ENCODE assay signal across 8 cellular contexts in genomic region chr4:169612869-169613859, GRCh38. TPM values are rescaled to one million over a fixed set of nuclear protein-coding genes. Genes with fewer than 3 reads are reported as not detected.
DNase-seq lines count a peak whose midpoint lies in the region; ATAC-seq, FAIRE-seq and TF ChIP-seq lines count a peak whose summit lies in the region.

No MANE protein-coding gene starts in this region.

- dilution Hi-C loops in keratinocyte (cut with MboI; ENCODE audit: extremely low pct_ligation_motif_present, low sequenced_read_pairs): no loop called here

- H3K27ac Mint-ChIP-seq in WTC11: peak overlapping the region; percentile 96
- peak overlapping the region; percentile 98 for H3K27ac Mint-ChIP-seq in central memory CD8-positive, alpha-beta T cell (ENCODE audit: low read depth)

- H3K36me3 Mint-ChIP-seq in WTC11: no peaks in the 10 kb centered on the region
- H3K36me3 Mint-ChIP-seq in central memory CD8-positive, alpha-beta T cell (ENCODE audit: insufficient read depth): peaks cover 13% of the 10 kb centered on the region

- FAIRE-seq in keratinocyte (lab: Jason Lieb, UNC): peak; percentile 80

- no peaks in the 10 kb centered on the region for H3K9me3 ChIP-seq in keratinocyte (ENCODE audit: control insufficient read depth, low read depth, low read length)

- CTCF ChIA-PET in AG04449 (lab: Yijun Ruan, JAX) (interaction anchor here (0.6 to 3.0 kb wide), 37 partner anchors 8 to 478 kb away, joined by 3 to 27 read pairs (median 5); partner anchors contain the start of genes AADAT and HPF1), WTC11 (lab: Charles Lee) (interaction anchor here (0.6 to 2.2 kb wide), 27 partner anchors 9 to 691 kb away, joined by 3 to 18 read pairs (median 5); partner anchors contain the start of genes HPF1 and MFAP3L)

- POLR2A ChIA-PET in AG04449 (lab: Yijun Ruan, JAX): interaction anchor here (1.9 kb wide), 1 partner anchor 27 kb away, joined by 4 read pairs; no protein-coding TSS in a partner anchor
- POLR2A ChIA-PET in WTC11 (lab: Charles Lee): interaction anchor here (1.1 to 1.2 kb wide), 2 partner anchors 47 to 162 kb away, joined by 3 to 5 read pairs; no protein-coding TSS in a partner anchor

- H3K27me3 ChIP-seq in keratinocyte (ENCODE audit: control insufficient read depth, extremely low read depth, insufficient read depth, low read length): no peaks in the 10 kb centered on the region

- peaks cover 18% of the 10 kb centered on the region for H3K4me1 ChIP-seq in keratinocyte (ENCODE audit: control insufficient read depth, extremely low read depth, insufficient read depth, low read length)

- H3K9ac ChIP-seq in keratinocyte (ENCODE audit: control insufficient read depth, extremely low read depth, insufficient read depth, low read length): peak overlapping the region; percentile 99

- peak; percentile 69 for TF ChIP-seq CTCF in AG04449 (IDR thresholded peaks at IDR 0.05; ENCODE audit: insufficient read depth, low read length, missing control alignments)
- TF ChIP-seq CTCF in WTC11 (IDR thresholded peaks at IDR 0.05): no peak; the same call in 1 of the 2 replicates
- peak; percentile 65 to 71 (median 71) for TF ChIP-seq CTCF in keratinocyte (optimal IDR thresholded peaks at IDR 0.05 in 1 of 3, IDR thresholded peaks at IDR 0.05 in 1 of 3, conservative IDR thresholded peaks at IDR 0.05 in 1 of 3; ENCODE audit: extremely low read depth in 1 of 3, insufficient read depth in 2 of 3, low read length in 3 of 3)

- H4K20me1 ChIP-seq in keratinocyte (ENCODE audit: control insufficient read depth, extremely low read depth, insufficient read depth, low read length): no peaks in the 10 kb centered on the region

- H3K4me1 Mint-ChIP-seq in WTC11: peaks cover 18% of the 10 kb centered on the region
- H3K4me1 Mint-ChIP-seq in central memory CD8-positive, alpha-beta T cell: peaks cover 33% of the 10 kb centered on the region

- H3K79me2 ChIP-seq in keratinocyte (ENCODE audit: control insufficient read depth, insufficient read depth, low read length): peaks cover 27% of the 10 kb centered on the region

- DNase-seq in AG04449 (ENCODE audit: low read depth, low spot score) (no peak), NCI-H2196 treated with DMSO at 0.1 percent for 48 hours (lab: John Stamatoyannopoulos, UW; ENCODE audit: unreplicated experiment) (peak; percentile 1), WTC11 (ENCODE audit: low spot score) (peak; percentile 77), keratinocyte (ENCODE audit: low read depth, low spot score) (no peak)
- DNase-seq in central memory CD8-positive, alpha-beta T cell (ENCODE audit: low spot score in 2 of 2): peak; percentile 56 to 61
- peak in 2 of 3 donors; percentile 49 to 58 for DNase-seq in stimulated activated CD4-positive, alpha-beta T cell treated with anti-CD3 and anti-CD28 coated beads, Interleukin-12 subunit alpha, Interleukin-12 subunit beta, amount 100 ng/mL, for 48 hours (ENCODE audit: low read depth in 2 of 3, low spot score in 1 of 3)

- H3K4me3 Mint-ChIP-seq in WTC11: peak overlapping the region; percentile 87
- peak overlapping the region; percentile 99 for H3K4me3 Mint-ChIP-seq in central memory CD8-positive, alpha-beta T cell

- no peaks in the 10 kb centered on the region for H3K36me3 ChIP-seq in keratinocyte (ENCODE audit: control insufficient read depth in 2 of 2, extremely low read depth in 1 of 2, insufficient read depth in 2 of 2, low read length in 2 of 2)

- peak overlapping the region; percentile 93 for H3K4me2 ChIP-seq in keratinocyte (ENCODE audit: control insufficient read depth, extremely low read depth, insufficient read depth, low read depth, low read length)

- peak; percentile 41 for ATAC-seq in GM18861 (IDR thresholded peaks at IDR 0.05; ENCODE audit: unreplicated experiment)
- peak; percentile 34 for ATAC-seq in HG03135 (IDR thresholded peaks at IDR 0.05; ENCODE audit: unreplicated experiment)
- peak; percentile 60 for ATAC-seq in WTC11
- peak; percentile 38 for ATAC-seq in central memory CD8-positive, alpha-beta T cell (replicated peaks; ENCODE audit: extremely low read depth, poor library complexity, severe bottlenecking)

- H3K9me3 Mint-ChIP-seq in WTC11: no peaks in the 10 kb centered on the region
- no peaks in the 10 kb centered on the region for H3K9me3 Mint-ChIP-seq in central memory CD8-positive, alpha-beta T cell

- peak overlapping the region; percentile 89 for H2AFZ ChIP-seq in keratinocyte (ENCODE audit: control insufficient read depth, low read length)

- H3K4me3 ChIP-seq in AG04449 (ENCODE audit: low read depth, low read length): peak overlapping the region; percentile 90
- H3K4me3 ChIP-seq in keratinocyte (ENCODE audit: control insufficient read depth in 2 of 3, extremely low read depth in 1 of 3, insufficient read depth in 2 of 3, low read depth in 1 of 3, low read length in 3 of 3): peak overlapping the region; percentile 89 to 97 (median 91)

- no peaks in the 10 kb centered on the region for H3K27me3 Mint-ChIP-seq in WTC11 (ENCODE audit: low read depth)
- H3K27me3 Mint-ChIP-seq in central memory CD8-positive, alpha-beta T cell: no peaks in the 10 kb centered on the region

- peak overlapping the region; percentile 66 for H3K27ac ChIP-seq in keratinocyte (ENCODE audit: control insufficient read depth, insufficient read depth, low read length)

- no peaks in the 10 kb centered on the region for H3K9me1 ChIP-seq in keratinocyte (ENCODE audit: control insufficient read depth, extremely low read depth, insufficient read depth, low read length)

TF ChIP-seq in WTC11, 78 proteins besides CTCF, POLR2A, EP300 and RAD21 (continues in another document):
- TF ChIP-seq, protein P1, sequence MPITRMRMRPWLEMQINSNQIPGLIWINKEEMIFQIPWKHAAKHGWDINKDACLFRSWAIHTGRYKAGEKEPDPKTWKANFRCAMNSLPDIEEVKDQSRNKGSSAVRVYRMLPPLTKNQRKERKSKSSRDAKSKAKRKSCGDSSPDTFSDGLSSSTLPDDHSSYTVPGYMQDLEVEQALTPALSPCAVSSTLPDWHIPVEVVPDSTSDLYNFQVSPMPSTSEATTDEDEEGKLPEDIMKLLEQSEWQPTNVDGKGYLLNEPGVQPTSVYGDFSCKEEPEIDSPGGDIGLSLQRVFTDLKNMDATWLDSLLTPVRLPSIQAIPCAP (CRISPR knock-in tag; IDR thresholded peaks at IDR 0.05): no peak
- TF ChIP-seq SP1 (CRISPR knock-in tag; conservative IDR thresholded peaks at IDR 0.05) (0 out of 2 replicates have a peak, but pooled peaks have one; percentile 3), ZNF317 (CRISPR knock-in tag; IDR thresholded peaks at IDR 0.05; ENCODE audit: borderline replicate concordance, low read depth) (no peak)
- TF ChIP-seq, protein P2, sequence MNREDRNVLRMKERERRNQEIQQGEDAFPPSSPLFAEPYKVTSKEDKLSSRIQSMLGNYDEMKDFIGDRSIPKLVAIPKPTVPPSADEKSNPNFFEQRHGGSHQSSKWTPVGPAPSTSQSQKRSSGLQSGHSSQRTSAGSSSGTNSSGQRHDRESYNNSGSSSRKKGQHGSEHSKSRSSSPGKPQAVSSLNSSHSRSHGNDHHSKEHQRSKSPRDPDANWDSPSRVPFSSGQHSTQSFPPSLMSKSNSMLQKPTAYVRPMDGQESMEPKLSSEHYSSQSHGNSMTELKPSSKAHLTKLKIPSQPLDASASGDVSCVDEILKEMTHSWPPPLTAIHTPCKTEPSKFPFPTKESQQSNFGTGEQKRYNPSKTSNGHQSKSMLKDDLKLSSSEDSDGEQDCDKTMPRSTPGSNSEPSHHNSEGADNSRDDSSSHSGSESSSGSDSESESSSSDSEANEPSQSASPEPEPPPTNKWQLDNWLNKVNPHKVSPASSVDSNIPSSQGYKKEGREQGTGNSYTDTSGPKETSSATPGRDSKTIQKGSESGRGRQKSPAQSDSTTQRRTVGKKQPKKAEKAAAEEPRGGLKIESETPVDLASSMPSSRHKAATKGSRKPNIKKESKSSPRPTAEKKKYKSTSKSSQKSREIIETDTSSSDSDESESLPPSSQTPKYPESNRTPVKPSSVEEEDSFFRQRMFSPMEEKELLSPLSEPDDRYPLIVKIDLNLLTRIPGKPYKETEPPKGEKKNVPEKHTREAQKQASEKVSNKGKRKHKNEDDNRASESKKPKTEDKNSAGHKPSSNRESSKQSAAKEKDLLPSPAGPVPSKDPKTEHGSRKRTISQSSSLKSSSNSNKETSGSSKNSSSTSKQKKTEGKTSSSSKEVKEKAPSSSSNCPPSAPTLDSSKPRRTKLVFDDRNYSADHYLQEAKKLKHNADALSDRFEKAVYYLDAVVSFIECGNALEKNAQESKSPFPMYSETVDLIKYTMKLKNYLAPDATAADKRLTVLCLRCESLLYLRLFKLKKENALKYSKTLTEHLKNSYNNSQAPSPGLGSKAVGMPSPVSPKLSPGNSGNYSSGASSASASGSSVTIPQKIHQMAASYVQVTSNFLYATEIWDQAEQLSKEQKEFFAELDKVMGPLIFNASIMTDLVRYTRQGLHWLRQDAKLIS (CRISPR knock-in tag; IDR thresholded peaks at IDR 0.05; ENCODE audit: borderline replicate concordance): no peak

RNA-seq across cellular contexts. Expression of gene NEK1, which starts 0.8 kb away (rescaled TPM):
- total RNA-seq in WTC11 (2021): 10.3 to 12.8 TPM (median 12.7 TPM) in 3 replicates
- polyA plus RNA-seq in keratinocyte: 3.8 to 7.8 TPM (median 5.0 TPM) in 3 replicates
- 10.3 TPM for polyA plus RNA-seq in keratinocyte (2011; ENCODE audit: low read depth)
- polyA plus RNA-seq in keratinocyte (2011; cell fraction: cytosol; rRNA removed): 3.9 and 6.7 TPM in 2 replicates
- polyA plus RNA-seq in keratinocyte (2011; cell fraction: nucleus; rRNA removed): 6.9 and 9.4 TPM in 2 replicates
- polyA plus RNA-seq in keratinocyte (2012; ENCODE audit: low replicate concordance): 3.7 and 6.2 TPM in 2 replicates
- polyA minus RNA-seq in keratinocyte: 1.6 to 12.0 TPM (median 9.3 TPM) in 3 replicates
- 10.0 TPM for polyA minus RNA-seq in keratinocyte (2011; cell fraction: cytosol; rRNA and poly(A)+ RNA removed)
- polyA minus RNA-seq in keratinocyte (2011; cell fraction: nucleus; rRNA and poly(A)+ RNA removed): 15.6 and 19.2 TPM in 2 replicates

RNA-seq across cellular contexts. Expression of gene CLCN3, which starts 7.2 kb away (rescaled TPM):
- 29.1 to 30.3 TPM (median 30.0 TPM) in 3 replicates for total RNA-seq in WTC11 (2021)
- polyA plus RNA-seq in keratinocyte: 18.6 to 34.2 TPM (median 26.4 TPM) in 3 replicates
- polyA plus RNA-seq in keratinocyte (2011; ENCODE audit: low read depth): 87.8 TPM
- 8.4 and 16.7 TPM in 2 replicates for polyA plus RNA-seq in keratinocyte (2011; cell fraction: cytosol; rRNA removed)
- 21.2 and 35.7 TPM in 2 replicates for polyA plus RNA-seq in keratinocyte (2011; cell fraction: nucleus; rRNA removed)
- polyA plus RNA-seq in keratinocyte (2012; ENCODE audit: low replicate concordance): 18.6 and 19.5 TPM in 2 replicates
- 10.0 to 47.9 TPM (median 39.6 TPM) in 3 replicates for polyA minus RNA-seq in keratinocyte
- 18.8 TPM for polyA minus RNA-seq in keratinocyte (2011; cell fraction: cytosol; rRNA and poly(A)+ RNA removed)
- 34.8 and 66.4 TPM in 2 replicates for polyA minus RNA-seq in keratinocyte (2011; cell fraction: nucleus; rRNA and poly(A)+ RNA removed)

Comparison
In these comparisons a context has a peak if more than half of its experiments do, and no peak if none do; other contexts are left out.
1. DNase-seq: peak in NCI-H2196 treated with DMSO at 0.1 percent for 48 hours (single experiment), WTC11 (single experiment), central memory CD8-positive, alpha-beta T cell (2 of 2) and stimulated activated CD4-positive, alpha-beta T cell treated with anti-CD3 and anti-CD28 coated beads, Interleukin-12 subunit alpha, Interleukin-12 subunit beta, amount 100 ng/mL, for 48 hours (2 of 3); none in AG04449 (single experiment) and keratinocyte (single experiment).
2. Peak in every context shown above with its lines, with median percentiles within 50 percentile points of each other: ATAC-seq.